In the genomic region with DNA sequence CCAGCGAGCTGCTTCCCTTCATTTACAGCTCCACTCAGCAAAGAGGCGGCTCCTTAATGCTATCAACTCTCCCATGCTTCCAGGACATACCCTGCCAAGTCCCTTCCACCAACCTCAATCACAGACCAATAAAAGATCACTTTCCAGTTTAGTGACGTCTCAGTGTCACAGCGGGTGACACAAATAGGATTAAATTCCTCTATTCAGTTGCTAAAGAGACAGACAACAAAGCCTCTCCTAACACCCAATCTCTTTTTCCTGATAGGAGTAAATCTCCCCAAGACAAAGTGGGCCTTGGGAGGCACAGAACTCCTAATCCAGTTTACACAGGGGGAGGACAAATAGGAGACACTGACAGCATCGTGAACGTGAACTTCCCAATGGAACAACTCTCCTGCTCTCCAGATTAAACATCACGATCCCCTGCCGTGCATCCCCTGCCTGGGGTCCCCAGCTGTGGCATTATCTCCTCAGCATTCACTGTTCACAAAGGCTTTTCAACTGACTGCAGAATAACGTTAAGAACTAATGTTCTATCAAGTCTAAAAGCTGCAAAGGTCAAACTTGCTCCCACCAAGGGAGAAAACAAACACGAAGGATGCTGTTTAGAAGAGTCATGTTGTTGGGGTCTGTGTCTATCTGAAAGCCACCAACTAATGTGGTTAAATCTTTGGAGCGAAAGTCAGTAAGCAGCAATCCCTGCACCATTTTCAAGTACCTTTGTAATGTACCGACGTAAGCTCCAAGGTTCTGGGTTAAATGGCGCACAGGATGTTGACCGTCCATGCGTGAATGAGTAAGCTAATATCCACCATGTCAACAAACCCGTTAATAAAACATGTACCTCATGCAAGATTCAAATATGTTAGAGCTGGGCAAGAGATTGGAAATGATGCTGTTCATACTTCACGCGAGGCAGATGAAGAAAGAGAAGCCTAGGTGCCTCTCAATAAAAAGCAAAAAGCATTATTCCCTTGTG, we compare ENCODE assay signal across 18 cellular contexts. TPM values are rescaled to one million over a fixed set of nuclear protein-coding genes. Genes with fewer than 3 reads are reported as not detected.
DNase-seq lines count a peak whose midpoint lies in the region; ATAC-seq and TF ChIP-seq lines count a peak whose summit lies in the region.
"Had no signal": no experiment of that assay in that cellular context is flagged by ENCODE, and none has a peak within 500 bp of the region (broad histone marks: within the 10 kb centered on the region; RNA-seq: fewer than 3 reads in every experiment).

No MANE protein-coding gene starts in this region.

- no peak overlapping the region for H3K27ac Mint-ChIP-seq in GM23338
- peak overlapping the region; percentile 27 for H3K27ac Mint-ChIP-seq in nephron progenitor cell
- H3K27ac Mint-ChIP-seq: activated T-helper 2 cell treated with anti-CD3 and anti-CD28 coated beads, Interferon-gamma antibody, Interleukin-2, Interleukin-4, amounts not matched to agents 10 μg/mL and 5 μg/mL and 100 μg/mL, durations not matched to agents 14 hours and 24 hours and 36 hours had no signal

- no peak overlapping the region for H3K9ac ChIP-seq in endocrine pancreas (ENCODE audit: control insufficient read depth, insufficient read depth, low read length)

- H3K4me1 Mint-ChIP-seq in GM23338, result no peaks in the 10 kb centered on the region
- H3K4me1 Mint-ChIP-seq in nephron progenitor cell, result peaks cover 32% of the 10 kb centered on the region

- H3K27me3 Mint-ChIP-seq in GM23338 (ENCODE audit: insufficient read depth, low read depth, poor library complexity) (peaks cover 1% of the 10 kb centered on the region), nephron progenitor cell (ENCODE audit: low read depth, poor library complexity) (peaks cover 19% of the 10 kb centered on the region)

- DNase-seq in GM23338 (ENCODE audit: low spot score), result peak; percentile 53
- peak; percentile 93 for DNase-seq in NCI-H345 (lab: John Stamatoyannopoulos, UW)
- no peak for DNase-seq in nephron progenitor cell
- DNase-seq: activated CD4-positive, CD25-positive, alpha-beta regulatory T cell; Calu3; effector CD8-positive, alpha-beta T cell; hypothalamus; NCI-H2227 treated with DMSO at 0.1 percent for 48 hours had no signal

- H3F3A ChIP-seq in GM23338 (replicated peaks; ENCODE audit: low read depth), result peaks cover 3% of the 10 kb centered on the region

- H3K36me3 ChIP-seq in GM23338 (ENCODE audit: insufficient read depth) (no peaks in the 10 kb centered on the region), endocrine pancreas (ENCODE audit: control insufficient read depth, insufficient read depth, low read length) (no peaks in the 10 kb centered on the region)
- H3K36me3 ChIP-seq: cardiac muscle cell had no signal

- H3K4me1 ChIP-seq in GM23338 (ENCODE audit: insufficient read depth) (peaks cover 36% of the 10 kb centered on the region), endocrine pancreas (ENCODE audit: control insufficient read depth, insufficient read depth, low read length) (peaks cover 5% of the 10 kb centered on the region)

- peaks cover 27% of the 10 kb centered on the region for H3K79me2 ChIP-seq in GM23338 (replicated peaks; ENCODE audit: insufficient read depth)

- no peaks in the 10 kb centered on the region for H3K9me2 ChIP-seq in GM23338 (ENCODE audit: insufficient read depth)

- H3K9me3 ChIP-seq in endocrine pancreas (ENCODE audit: control insufficient read depth, low read length), result no peaks in the 10 kb centered on the region

- H3K4me3 ChIP-seq in GM23338 (peak overlapping the region; percentile 20; the same call in 1 of the 2 replicates), endocrine pancreas (ENCODE audit: control insufficient read depth, insufficient read depth, low read length) (peak overlapping the region; percentile 57)
- H3K4me3 ChIP-seq: cardiac muscle cell had no signal

- no peak overlapping the region for H3K4me3 Mint-ChIP-seq in GM23338
- peak overlapping the region; percentile 32 for H3K4me3 Mint-ChIP-seq in nephron progenitor cell

- peak overlapping the region; percentile 91 for H3K27ac ChIP-seq in GM23338 (ENCODE audit: low read depth)
- H3K27ac ChIP-seq: cardiac muscle cell had no signal

- TF ChIP-seq CTCF in GM23338 (conservative IDR thresholded peaks at IDR 0.05; ENCODE audit: low read depth in 2 of 2), result no peak
- no peak for TF ChIP-seq CTCF in nephron progenitor cell (IDR thresholded peaks at IDR 0.05)

- H3K36me3 Mint-ChIP-seq in GM23338 (ENCODE audit: low read depth) (peaks cover 41% of the 10 kb centered on the region), nephron progenitor cell (ENCODE audit: low read depth) (no peaks in the 10 kb centered on the region)

- peaks cover 97% of the 10 kb centered on the region for H3K9me3 Mint-ChIP-seq in GM23338
- H3K9me3 Mint-ChIP-seq in nephron progenitor cell, result peaks cover 5% of the 10 kb centered on the region

- ATAC-seq in GM23338 (no peak), GM21360 (IDR thresholded peaks at IDR 0.05; ENCODE audit: unreplicated experiment) (no peak), GM21576 (IDR thresholded peaks at IDR 0.05; ENCODE audit: unreplicated experiment) (no peak), GM18867 (IDR thresholded peaks at IDR 0.05; ENCODE audit: unreplicated experiment) (no peak)

- no peaks in the 10 kb centered on the region for H4K20me1 ChIP-seq in GM23338 (replicated peaks; ENCODE audit: insufficient read depth)

- no peaks in the 10 kb centered on the region for H3K27me3 ChIP-seq in GM23338 (ENCODE audit: insufficient read depth)
- H3K27me3 ChIP-seq in endocrine pancreas (ENCODE audit: control insufficient read depth, insufficient read depth, low read length), result no peaks in the 10 kb centered on the region

- H2AFZ ChIP-seq in GM23338, result no peak overlapping the region

- peak overlapping the region; percentile 45 for H3K4me2 ChIP-seq in GM23338

TF ChIP-seq in GM23338, 12 proteins besides CTCF, POLR2A, EP300 and RAD21:
- no peak for TF ChIP-seq REST (IDR thresholded peaks at IDR 0.05; ENCODE audit: unreplicated experiment)
- TF ChIP-seq POLR2AphosphoS5 (IDR thresholded peaks at IDR 0.05; ENCODE audit: low read depth), result no peak
- peak; percentile 32; the same call in 1 of the 2 replicates for TF ChIP-seq NANOG (IDR thresholded peaks at IDR 0.05; ENCODE audit: borderline replicate concordance)
TF ChIP-seq in GM23338: peak in this region for 1.

RNA-seq across cellular contexts. Expression of gene TMEM132D, which starts 31.5 kb away (rescaled TPM):
- total RNA-seq in GM23338 (2014; rRNA removed; shearing (Covaris generic)), result 4.7 and 5.3 TPM in 2 replicates
- 0.44 and 0.57 TPM in 2 replicates for polyA plus RNA-seq in GM23338 (2016; fragmentation: Nextera tagmentation; extraction: Ambion mirVana)
- total RNA-seq: activated T-helper 2 cell treated with anti-CD3 and anti-CD28 coated beads, Interferon-gamma antibody, Interleukin-2, Interleukin-4, amounts not matched to agents 10 μg/mL and 5 μg/mL and 100 μg/mL, durations not matched to agents 14 hours and 24 hours and 36 hours; Calu3; lower leg skin; myocyte; posterior vena cava; T-helper 2 cell treated with Interferon-gamma antibody and Interleukin-4, amounts not matched to agents 100 ng/mL and 5 ng/mL, for 36 hours had no signal
- polyA plus RNA-seq: cardiac muscle cell had no signal
